ENCODE assay signal across 16 cellular contexts in the genomic region with DNA sequence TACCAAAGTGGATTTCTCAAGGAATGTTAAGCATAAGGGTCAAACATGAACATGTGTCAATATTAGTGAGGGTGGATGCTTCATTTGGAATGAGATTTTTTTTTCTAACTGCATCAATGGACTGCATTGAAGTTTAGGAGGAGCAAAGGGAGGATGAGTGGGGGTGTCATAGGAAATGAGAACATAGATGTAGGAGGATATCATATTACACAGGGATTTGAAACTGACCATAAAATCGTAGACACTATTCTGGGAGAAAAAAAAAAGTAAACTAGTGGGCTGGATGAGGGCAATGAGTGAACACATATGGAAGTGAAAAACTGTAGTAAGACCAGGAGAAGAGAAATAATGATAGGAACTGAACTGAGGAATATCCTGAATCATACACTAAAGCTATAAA.
DNase-seq lines count a peak whose midpoint lies in the region; ATAC-seq and TF ChIP-seq lines count a peak whose summit lies in the region.
"Had no signal": no experiment of that assay in that cellular context is flagged by ENCODE, and none has a peak within 500 bp of the region (broad histone marks: within the 10 kb centered on the region; RNA-seq: fewer than 3 reads in every experiment).

No MANE protein-coding gene starts in this region.

- H3K4me3 ChIP-seq in Loucy (ENCODE audit: low read length, poor library complexity, severe bottlenecking) (peak overlapping the region; percentile 16), astrocyte of the spinal cord (ENCODE audit: low read depth, low read length) (no peak overlapping the region), adrenal gland (no peak overlapping the region)
- H3K4me3 ChIP-seq: thoracic aorta had no signal

- no peaks in the 10 kb centered on the region for H3K9me3 Mint-ChIP-seq in nephron
- H3K9me3 Mint-ChIP-seq: activated CD4-positive, alpha-beta T cell treated with anti-CD3 and anti-CD28 coated beads, Interleukin-2, amount 10 ng/mL, durations not matched to agents 24 days and 14 days; CD8-positive, alpha-beta T cell; naive B cell had no signal

- H3K4me1 ChIP-seq in Loucy (ENCODE audit: insufficient read depth, low read length, poor library complexity, severe bottlenecking) = peaks cover 22% of the 10 kb centered on the region
- H3K4me1 ChIP-seq in adrenal gland (replicated peaks in 1 of 2) = no peaks in the 10 kb centered on the region

- no peaks in the 10 kb centered on the region for H3K36me3 Mint-ChIP-seq in nephron (ENCODE audit: low read depth)
- H3K36me3 Mint-ChIP-seq: CD8-positive, alpha-beta T cell; naive B cell had no signal

- H3K36me3 ChIP-seq in Loucy (ENCODE audit: insufficient read depth, low read length) = no peaks in the 10 kb centered on the region
- H3K36me3 ChIP-seq in adrenal gland (replicated peaks in 1 of 2) = no peaks in the 10 kb centered on the region
- H3K36me3 ChIP-seq: thoracic aorta had no signal

- H3K9me2 ChIP-seq in Loucy (replicated peaks; ENCODE audit: low read depth, low read length) = no peaks in the 10 kb centered on the region

- ATAC-seq in GM21529 (IDR thresholded peaks at IDR 0.05; ENCODE audit: unreplicated experiment) = no peak
- ATAC-seq: CD8-positive, alpha-beta T cell; right cardiac atrium had no signal

- peaks cover 29% of the 10 kb centered on the region for H3K4me1 Mint-ChIP-seq in nephron
- H3K4me1 Mint-ChIP-seq: central memory CD8-positive, alpha-beta T cell; naive B cell had no signal

- H3K27me3 Mint-ChIP-seq in nephron (ENCODE audit: low read depth) = no peaks in the 10 kb centered on the region
- H3K27me3 Mint-ChIP-seq: activated CD4-positive, alpha-beta T cell treated with anti-CD3 and anti-CD28 coated beads, Interleukin-2, amount 10 ng/mL, durations not matched to agents 24 days and 14 days; central memory CD8-positive, alpha-beta T cell; naive B cell had no signal

- H3K9me3 ChIP-seq in Loucy (ENCODE audit: insufficient read depth, low read depth, low read length) = no peaks in the 10 kb centered on the region
- H3K9me3 ChIP-seq in adrenal gland (replicated peaks in 1 of 3) = no peaks in the 10 kb centered on the region
- H3K9me3 ChIP-seq: thoracic aorta had no signal

- 3 to 29% (median 25%) methylated on average over 1 of the region's 1 CpG for WGBS in adrenal gland, 4 donors

- H3K79me2 ChIP-seq in Loucy (ENCODE audit: insufficient read depth, low read length) = no peaks in the 10 kb centered on the region

- H3K4me3 Mint-ChIP-seq in nephron = peak overlapping the region in 1 of 3 experiments; percentile 29
- H3K4me3 Mint-ChIP-seq: activated CD4-positive, alpha-beta T cell treated with anti-CD3 and anti-CD28 coated beads, Interleukin-2, amount 10 ng/mL, durations not matched to agents 24 days and 14 days; CD8-positive, alpha-beta T cell; central memory CD8-positive, alpha-beta T cell; naive B cell had no signal

- H3K27ac ChIP-seq in adrenal gland = no peak overlapping the region
- H3K27ac ChIP-seq: thoracic aorta had no signal

- H2AFZ ChIP-seq in Loucy (ENCODE audit: low read length) = peak overlapping the region; percentile 36; the same call in 1 of the 2 replicates

- H3F3A ChIP-seq in Loucy (ENCODE audit: low read depth) = no peaks in the 10 kb centered on the region

- intact Hi-C loops in adrenal gland (cut with DNase I) = no loop called here

- TF ChIP-seq POLR2A in adrenal gland (IDR thresholded peaks at IDR 0.05) = no peak

- TF ChIP-seq CTCF in Loucy (conservative IDR thresholded peaks at IDR 0.05; ENCODE audit: low read length) = no peak
- no peak for TF ChIP-seq CTCF in astrocyte of the spinal cord (IDR thresholded peaks at IDR 0.05; ENCODE audit: low read depth, low read length)
- no peak for TF ChIP-seq CTCF in nephron (IDR thresholded peaks at IDR 0.05; ENCODE audit: unreplicated experiment in 3 of 3)
- no peak for TF ChIP-seq CTCF in adrenal gland (IDR thresholded peaks at IDR 0.05)

- in situ Hi-C loops in astrocyte of the spinal cord (cut with HindIII; ENCODE audit: low sequenced_read_pairs) = no loop called here

- peak overlapping the region; percentile 23 for H3K4me2 ChIP-seq in Loucy (ENCODE audit: low read depth, low read length, poor library complexity, severe bottlenecking)

- H3K9ac ChIP-seq in Loucy (ENCODE audit: low read depth, low read length, poor library complexity, severe bottlenecking) = no peak overlapping the region

- peak overlapping the region; percentile 61 to 87 (median 81) for H3K27ac Mint-ChIP-seq in nephron
- H3K27ac Mint-ChIP-seq: activated CD4-positive, alpha-beta T cell treated with anti-CD3 and anti-CD28 coated beads, Interleukin-2, amount 10 ng/mL, durations not matched to agents 24 days and 14 days; CD8-positive, alpha-beta T cell; naive B cell had no signal

- peak; percentile 16 for DNase-seq in GM03348 (ENCODE audit: low spot score)
- DNase-seq in astrocyte of the spinal cord (ENCODE audit: low read depth, low spot score) = peak; percentile 73
- DNase-seq in adrenal gland = no peak
- no peak for DNase-seq in AG20443 (ENCODE audit: low spot score)
- DNase-seq in DMS114 treated with DMSO at 0.1 percent for 48 hours (lab: John Stamatoyannopoulos, UW; ENCODE audit: unreplicated experiment) = no peak
- DNase-seq: activated CD4-positive, alpha-beta T cell treated with anti-CD3 and anti-CD28 coated beads, Interleukin-2, amount 10 ng/mL, durations not matched to agents 24 days and 14 days; activated effector memory CD4-positive, alpha-beta T cell treated with anti-CD3 and anti-CD28 coated beads, Interleukin-2, amount 50 U/mL, for 16 hours; CD8-positive, alpha-beta T cell; naive B cell; NCI-H1436 treated with DMSO at 0.1 percent for 48 hours; right cardiac atrium had no signal

- H3K27me3 ChIP-seq in Loucy (ENCODE audit: insufficient read depth, low read length, poor library complexity, severe bottlenecking) = no peaks in the 10 kb centered on the region
- no peaks in the 10 kb centered on the region for H3K27me3 ChIP-seq in adrenal gland

- H4K20me1 ChIP-seq in Loucy (ENCODE audit: insufficient read depth, low read length, poor library complexity, severe bottlenecking) = no peaks in the 10 kb centered on the region

Comparison
In these comparisons a context has a peak if more than half of its experiments do, and no peak if none do; other contexts are left out.
1. DNase-seq: peak in GM03348 (single experiment) and astrocyte of the spinal cord (single experiment); none in adrenal gland (0 of 7), AG20443 (single experiment) and DMS114 treated with DMSO at 0.1 percent for 48 hours (single experiment).